Comparison of ENCODE assay signal across 12 cellular contexts in the genomic region with DNA sequence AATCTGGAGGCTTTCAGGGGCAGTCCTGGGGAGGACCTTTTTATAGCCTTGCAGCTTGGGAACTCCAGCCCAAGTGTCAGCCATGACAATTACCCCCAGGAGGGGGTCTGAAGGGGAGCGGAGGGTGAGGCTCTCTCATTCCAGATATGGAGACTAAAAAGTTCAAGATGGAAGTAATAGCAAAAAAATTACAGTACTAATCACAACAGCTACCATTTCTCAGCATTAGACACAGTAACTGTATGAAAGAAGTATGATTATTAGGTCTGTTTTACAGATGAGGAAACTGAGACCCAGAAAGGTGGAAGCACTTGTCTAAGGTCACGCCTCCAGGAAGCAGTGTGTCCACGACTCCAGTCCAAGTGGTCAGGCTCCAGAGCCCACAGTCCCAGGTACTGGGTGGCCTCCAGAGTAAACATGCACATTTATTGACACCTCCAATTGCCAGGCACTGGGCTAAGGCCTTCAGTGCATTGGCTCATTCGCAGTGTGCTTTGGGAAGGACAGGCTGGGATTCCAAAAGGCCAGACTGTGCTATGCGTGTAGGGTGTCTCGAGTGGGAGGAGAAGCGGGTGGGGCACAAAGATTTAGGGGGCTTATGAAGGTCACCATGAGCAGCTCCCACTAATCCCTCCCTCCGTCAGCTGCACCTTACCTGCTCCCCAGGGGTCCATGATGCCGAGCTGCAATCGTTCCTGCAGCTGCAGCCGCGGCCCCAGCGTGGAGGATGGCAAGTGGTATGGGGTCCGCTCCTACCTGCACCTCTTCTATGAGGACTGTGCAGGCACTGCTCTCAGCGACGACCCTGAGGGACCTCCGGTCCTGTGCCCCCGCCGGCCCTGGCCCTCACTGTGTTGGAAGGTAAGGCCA. TPM values are rescaled to one million over a fixed set of nuclear protein-coding genes. Genes with fewer than 3 reads are reported as not detected.
DNase-seq lines count a peak whose midpoint lies in the region; TF ChIP-seq lines count a peak whose summit lies in the region.
"Had no signal": no experiment of that assay in that cellular context is flagged by ENCODE, and none has a peak within 500 bp of the region (broad histone marks: within the 10 kb centered on the region; RNA-seq: fewer than 3 reads in every experiment).

No MANE protein-coding gene starts in this region.

- H2BK5ac ChIP-seq in H9 (ENCODE audit: insufficient read length, low read length) = no peak overlapping the region

- no peaks in the 10 kb centered on the region for H4K20me1 ChIP-seq in H9 (ENCODE audit: control insufficient read depth, insufficient read depth, insufficient read length)

- no peak overlapping the region for H2AFZ ChIP-seq in H9 (ENCODE audit: low read length)

- no peaks in the 10 kb centered on the region for H3K36me3 ChIP-seq in skeletal muscle tissue (ENCODE audit: control insufficient read depth in 3 of 3, insufficient read depth in 3 of 3, low read length in 3 of 3)

- no CpG with 5 or more reads among the region's 19 CpGs for WGBS in H9 (ENCODE audit: extremely low coverage, insufficient read length, low lambda C conversion rate)

- H3K18ac ChIP-seq in H9 (ENCODE audit: insufficient read length, low read depth, low read length) = no peak overlapping the region

- H3K27me3 ChIP-seq in H9 (ENCODE audit: insufficient read depth, low read length) (no peaks in the 10 kb centered on the region; the same call in 1 of the 2 replicates), skeletal muscle tissue (ENCODE audit: control insufficient read depth in 3 of 3, insufficient read depth in 3 of 3, low read length in 3 of 3) (peaks cover 0 to 26% (median 22%) of the 10 kb centered on the region in 3 donors)
- H3K27me3 ChIP-seq: testis had no signal

- no peaks in the 10 kb centered on the region for H3K79me1 ChIP-seq in H9 (ENCODE audit: insufficient read depth, low read depth, low read length, poor library complexity, severe bottlenecking)

- H2BK120ac ChIP-seq in H9 (ENCODE audit: low read depth, low read length, poor library complexity, severe bottlenecking) = no peak overlapping the region

- no peaks in the 10 kb centered on the region; a peak in 1 of 5 replicates for H3K9me3 Mint-ChIP-seq in H9
- H3K9me3 Mint-ChIP-seq: activated CD4-positive, alpha-beta memory T cell treated with anti-CD3 and anti-CD28 coated beads, Interleukin-2, amount 10 ng/mL, durations not matched to agents 7 days and 5 days; activated naive CD8-positive, alpha-beta T cell treated with anti-CD3 and anti-CD28 coated beads, Interleukin-2, amount 10 ng/mL, durations not matched to agents 7 days and 5 days; T-helper 1 cell treated with Interleukin-12 subunit alpha and Interleukin-12 subunit beta and Interleukin-4 antibody, amounts not matched to agents 30 μg/mL and 1 μg/mL, for 36 hours had no signal

- H3K9me3 ChIP-seq in H9 (ENCODE audit: control insufficient read depth, low read depth, low read length) (no peaks in the 10 kb centered on the region), skeletal muscle tissue (ENCODE audit: control insufficient read depth in 3 of 3, low read length in 3 of 3) (no peaks in the 10 kb centered on the region)
- H3K9me3 ChIP-seq: testis had no signal

- no peak overlapping the region for H3K23ac ChIP-seq in H9 (ENCODE audit: insufficient read length, low read depth, low read length)

- intact Hi-C loops in posterior vena cava (cut with DNase I) = no loop called here

- peaks cover 18% of the 10 kb centered on the region for H3K23me2 ChIP-seq in H9 (ENCODE audit: insufficient read length, low read depth, low read length, poor library complexity, severe bottlenecking)

- TF ChIP-seq CTCF in H9 (conservative IDR thresholded peaks at IDR 0.05) (no peak), RWPE1 (conservative IDR thresholded peaks at IDR 0.05; ENCODE audit: low read depth) (no peak), fibroblast of pulmonary artery (IDR thresholded peaks at IDR 0.05; ENCODE audit: low read length, missing control alignments) (no peak)

- H2AK5ac ChIP-seq in H9 (ENCODE audit: insufficient read length, low read length) = no peak overlapping the region

- POLR2A ChIA-PET in RWPE1 (lab: Yijun Ruan, JAX; ENCODE audit: low non-redundant PET) = no interaction called here

- no peak overlapping the region for H2BK15ac ChIP-seq in H9 (ENCODE audit: low read depth, low read length)

- no peak overlapping the region for H3T11ph ChIP-seq in H9 (ENCODE audit: low read length)

- peak overlapping the region; percentile 86 to 89; a peak in 4 of 5 replicates for H3K4me3 Mint-ChIP-seq in H9

- H4K5ac ChIP-seq in H9 (ENCODE audit: insufficient read length, low read depth, low read length) = no peak overlapping the region

- no peak overlapping the region for H2BK12ac ChIP-seq in H9 (ENCODE audit: insufficient read length, low read depth, low read length)

- H3K27ac ChIP-seq in H9 (ENCODE audit: insufficient read length, low read depth, low read length) (no peak overlapping the region), RWPE1 (peak overlapping the region; percentile 96), skeletal muscle tissue (ENCODE audit: low read depth, low read length) (peak overlapping the region; percentile 73)

- H4K8ac ChIP-seq in H9 (replicated peaks; ENCODE audit: insufficient read length, low read depth, low read length) = no peak overlapping the region

- no peak overlapping the region for H3K4ac ChIP-seq in H9 (ENCODE audit: low read depth, low read length)

- H3K79me2 ChIP-seq in H9 (ENCODE audit: insufficient read depth, low read length) = no peaks in the 10 kb centered on the region

- H3K14ac ChIP-seq in H9 (ENCODE audit: insufficient read depth, low read length) = no peak overlapping the region

- no peak overlapping the region for H4K91ac ChIP-seq in H9 (ENCODE audit: insufficient read length, low read depth, low read length)

- peaks cover 15 to 23% of the 10 kb centered on the region in 2 experiments for H3K4me1 Mint-ChIP-seq in H9

- H3K4me3 ChIP-seq in fibroblast of pulmonary artery (replicated peaks; ENCODE audit: low read depth, low read length) (peak overlapping the region; percentile 80), skeletal muscle tissue (ENCODE audit: low read length in 3 of 3) (no peak overlapping the region)

- CTCF ChIA-PET in RWPE1 (lab: Yijun Ruan, JAX) = interaction anchor here (0.7 kb wide), 1 partner anchor 31 kb away, joined by 3 read pairs; no protein-coding TSS in a partner anchor

- H3K4me1 ChIP-seq in H9 (ENCODE audit: insufficient read depth, low read length) (no peaks in the 10 kb centered on the region; the same call in 1 of the 2 replicates), skeletal muscle tissue (ENCODE audit: control insufficient read depth in 3 of 3, insufficient read depth in 3 of 3, low read length in 3 of 3) (peaks cover 3 to 16% (median 15%) of the 10 kb centered on the region in 3 donors)

- peaks cover 4% of the 10 kb centered on the region for H3K27me3 Mint-ChIP-seq in H9 (ENCODE audit: low read depth)

- DNase-seq in H9 (no peak), RWPE1 (ENCODE audit: low spot score) (no peak), fibroblast of pulmonary artery (ENCODE audit: low read depth) (no peak), SKM-1 (lab: John Stamatoyannopoulos, UW; ENCODE audit: unreplicated experiment) (no peak), posterior vena cava (ENCODE audit: low spot score) (no peak), AG08395 (ENCODE audit: low spot score) (no peak)
- DNase-seq: activated CD4-positive, alpha-beta memory T cell treated with anti-CD3 and anti-CD28 coated beads, Interleukin-2, amount 10 ng/mL, durations not matched to agents 7 days and 5 days; activated naive CD8-positive, alpha-beta T cell treated with anti-CD3 and anti-CD28 coated beads, Interleukin-2, amount 10 ng/mL, durations not matched to agents 7 days and 5 days; NCI-H2081; testis had no signal

- H3K9ac ChIP-seq in H9 (ENCODE audit: extremely low read depth, insufficient read length, low read length) (no peak overlapping the region), skeletal muscle tissue (ENCODE audit: low read depth in 1 of 3, low read length in 3 of 3) (no peak overlapping the region)

- no peak overlapping the region for H3K27ac Mint-ChIP-seq in H9

- H3K56ac ChIP-seq in H9 (ENCODE audit: insufficient read length, low read depth, low read length) = no peak overlapping the region

- no peak overlapping the region for H2BK20ac ChIP-seq in H9 (ENCODE audit: low read depth, low read length, poor library complexity, severe bottlenecking)

- peaks cover 4 to 5% (median 4%) of the 10 kb centered on the region in 3 experiments for H3K36me3 Mint-ChIP-seq in H9 (ENCODE audit: insufficient read depth in 1 of 3, low read depth in 3 of 3)

- no peak overlapping the region for H3K4me2 ChIP-seq in H9 (ENCODE audit: insufficient read depth, insufficient read length, low read length)

RNA-seq across cellular contexts. Expression of gene NRSN2, which starts 2.3 kb away (rescaled TPM):
- total RNA-seq in H9 (2021) = 18.9 and 22.7 TPM in 2 replicates
- 14.6 TPM for total RNA-seq in skeletal muscle tissue
- total RNA-seq in posterior vena cava = 10 to 100 TPM; 44.2 to 51.0 TPM

RNA-seq across cellular contexts. Expression of gene SOX12, which starts 23.9 kb away (rescaled TPM):
- total RNA-seq in H9 (2021) (54.4 and 55.1 TPM in 2 replicates), skeletal muscle tissue (3.7 TPM), posterior vena cava (1 to 10 TPM; 6.6 to 9.5 TPM)

RNA-seq across cellular contexts. Expression of gene TRIB3, which starts 31.4 kb away (rescaled TPM):
- total RNA-seq in H9 (2021) (20.0 and 20.8 TPM in 2 replicates), skeletal muscle tissue (7.3 TPM), posterior vena cava (10 to 100 TPM in 1 of 2 donors, 1 to 10 TPM in 1; 7.8 to 12.6 TPM)

RNA-seq across cellular contexts. Expression of gene ZCCHC3, which starts 51.8 kb away (rescaled TPM):
- total RNA-seq in H9 (2021) = 41.3 and 43.3 TPM in 2 replicates
- total RNA-seq in skeletal muscle tissue = 39.1 TPM
- 10 to 100 TPM; 10.1 to 10.9 TPM for total RNA-seq in posterior vena cava

RNA-seq across cellular contexts. Expression of gene C20orf96, which starts 58.7 kb away (rescaled TPM):
- total RNA-seq in H9 (2021) (13.8 and 14.5 TPM in 2 replicates), skeletal muscle tissue (1.0 TPM), posterior vena cava (1 to 10 TPM; 4.3 to 4.5 TPM)
